ENCODE assay signal across 8 cellular contexts in the genomic region with DNA sequence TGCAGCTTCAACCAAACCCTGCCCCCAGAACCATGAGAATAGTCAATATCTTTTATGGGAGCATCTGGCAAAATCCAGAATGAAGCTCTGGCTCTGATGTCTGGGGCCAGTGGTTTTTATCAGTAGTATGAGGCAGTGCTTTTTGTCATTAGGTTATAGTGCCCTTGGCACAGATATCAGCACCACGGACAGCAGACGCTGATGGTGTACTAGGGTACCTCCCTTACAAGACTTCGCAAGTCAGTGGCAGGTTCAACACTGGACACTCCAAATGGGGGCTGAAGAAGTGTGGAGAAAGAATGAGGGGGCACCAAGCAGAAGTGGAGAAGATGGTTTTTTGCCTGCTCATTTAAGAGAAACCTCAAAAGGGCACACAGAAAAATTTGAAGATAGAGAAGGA.
DNase-seq lines count a peak whose midpoint lies in the region; ATAC-seq and TF ChIP-seq lines count a peak whose summit lies in the region.

No MANE protein-coding gene starts in this region.

- POLR2A ChIA-PET in naive thymus-derived CD4-positive, alpha-beta T cell (lab: Charles Lee), result no interaction called here

- H3K9me3 Mint-ChIP-seq in naive thymus-derived CD4-positive, alpha-beta T cell, result peaks cover 0 to 9% (median 2%) of the 10 kb centered on the region in 11 donors

- no peak for TF ChIP-seq EP300 in sigmoid colon (IDR thresholded peaks at IDR 0.05)

- CTCF ChIA-PET in naive thymus-derived CD4-positive, alpha-beta T cell (lab: Charles Lee), result interaction anchor here (1.5 kb wide), 1 partner anchor 22 kb away, joined by 3 read pairs; no protein-coding TSS in a partner anchor

- H3K4me3 ChIP-seq in adipocyte (ENCODE audit: low read length) (no peak overlapping the region), mesenchymal stem cell (ENCODE audit: insufficient read depth in 1 of 2, low read depth in 1 of 2, low read length in 2 of 2) (no peak overlapping the region), sigmoid colon (no peak overlapping the region)
- H3K4me3 ChIP-seq in naive thymus-derived CD4-positive, alpha-beta T cell (ENCODE audit: low read length), result no peak overlapping the region

- H3K27me3 ChIP-seq in adipocyte (replicated peaks; ENCODE audit: control insufficient read depth, insufficient read depth, low read length) (no peaks in the 10 kb centered on the region), mesenchymal stem cell (ENCODE audit: control insufficient read depth in 1 of 2, insufficient read depth in 1 of 2, low read length in 2 of 2) (peaks cover 0 to 9% of the 10 kb centered on the region in 2 experiments), sigmoid colon (no peaks in the 10 kb centered on the region)
- no peaks in the 10 kb centered on the region for H3K27me3 ChIP-seq in naive thymus-derived CD4-positive, alpha-beta T cell (ENCODE audit: control insufficient read depth in 2 of 2, insufficient read depth in 2 of 2, low read length in 2 of 2)

- intact Hi-C loops in sigmoid colon (cut with DNase I), result no loop called here
- intact Hi-C loops in naive thymus-derived CD4-positive, alpha-beta T cell (cut with micrococcal nuclease), result no loop called here

- H3K36me3 Mint-ChIP-seq in naive thymus-derived CD4-positive, alpha-beta T cell, result no peaks in the 10 kb centered on the region

- H2BK5ac ChIP-seq in mesenchymal stem cell (ENCODE audit: low read depth, low read length, poor library complexity, severe bottlenecking), result no peak overlapping the region

- ATAC-seq in HG03442 (IDR thresholded peaks at IDR 0.05; ENCODE audit: unreplicated experiment) (peak; percentile 71), GM21825 (IDR thresholded peaks at IDR 0.05; ENCODE audit: unreplicated experiment) (no peak)
- no peak for ATAC-seq in naive thymus-derived CD4-positive, alpha-beta T cell

- H2AFZ ChIP-seq in mesenchymal stem cell (ENCODE audit: low read depth, low read length), result no peak overlapping the region

- H3K4me2 ChIP-seq in mesenchymal stem cell (ENCODE audit: low read length, poor library complexity, severe bottlenecking), result no peak overlapping the region

- H3K9me3 ChIP-seq in adipocyte (ENCODE audit: control insufficient read depth, low read length) (no peaks in the 10 kb centered on the region), mesenchymal stem cell (ENCODE audit: control insufficient read depth, low read length) (no peaks in the 10 kb centered on the region), sigmoid colon (no peaks in the 10 kb centered on the region)
- H3K9me3 ChIP-seq in naive thymus-derived CD4-positive, alpha-beta T cell (ENCODE audit: control insufficient read depth in 2 of 3, low read length in 3 of 3), result no peaks in the 10 kb centered on the region

- no peak overlapping the region for H2BK15ac ChIP-seq in mesenchymal stem cell (ENCODE audit: low read depth, poor library complexity, severe bottlenecking)

- H3K18ac ChIP-seq in mesenchymal stem cell (ENCODE audit: low read depth in 1 of 2, low read length in 2 of 2), result no peak overlapping the region

- H3K27me3 Mint-ChIP-seq in naive thymus-derived CD4-positive, alpha-beta T cell, result peaks cover 0 to 15% (median 4%) of the 10 kb centered on the region in 5 donors

- no peak overlapping the region for H3K4ac ChIP-seq in mesenchymal stem cell (ENCODE audit: low read depth in 1 of 2, low read length in 2 of 2)

- no peak for TF ChIP-seq POLR2A in sigmoid colon (IDR thresholded peaks at IDR 0.05)

- H4K91ac ChIP-seq in mesenchymal stem cell (ENCODE audit: low read length), result no peak overlapping the region

- H3K9ac ChIP-seq in adipocyte (ENCODE audit: low read length) (no peak overlapping the region), mesenchymal stem cell (ENCODE audit: low read length) (no peak overlapping the region)

- H3K4me3 Mint-ChIP-seq in naive thymus-derived CD4-positive, alpha-beta T cell, result no peak overlapping the region

- no peaks in the 10 kb centered on the region for H3K36me3 ChIP-seq in adipocyte (ENCODE audit: control insufficient read depth, insufficient read depth, low read length, severe bottlenecking)
- H3K36me3 ChIP-seq in mesenchymal stem cell (ENCODE audit: control insufficient read depth in 1 of 2, insufficient read depth in 2 of 2, low read depth in 1 of 2, low read length in 2 of 2), result no peaks in the 10 kb centered on the region
- H3K36me3 ChIP-seq in sigmoid colon, result no peaks in the 10 kb centered on the region
- H3K36me3 ChIP-seq in naive thymus-derived CD4-positive, alpha-beta T cell (ENCODE audit: control insufficient read depth in 2 of 3, insufficient read depth in 3 of 3, low read length in 3 of 3), result no peaks in the 10 kb centered on the region

- H2AK5ac ChIP-seq in mesenchymal stem cell (ENCODE audit: low read length, severe bottlenecking), result no peak overlapping the region

- DNase-seq in GM19240 (ENCODE audit: insufficient read length, low spot score) (peak; percentile 4), adipocyte (ENCODE audit: low read depth) (peak; percentile 63), mesenchymal stem cell (peak; percentile 65), NCI-H146 (lab: John Stamatoyannopoulos, UW) (no peak), sigmoid colon (no peak)
- no peak for DNase-seq in naive thymus-derived CD4-positive, alpha-beta T cell

- no peak overlapping the region for H3K27ac ChIP-seq in mesenchymal stem cell (ENCODE audit: low read length, poor library complexity, severe bottlenecking)
- no peak overlapping the region for H3K27ac ChIP-seq in sigmoid colon
- H3K27ac ChIP-seq in naive thymus-derived CD4-positive, alpha-beta T cell (ENCODE audit: low read depth, low read length), result no peak overlapping the region

- no peak overlapping the region for H3K14ac ChIP-seq in mesenchymal stem cell (ENCODE audit: low read length in 2 of 2)

- WGBS in mesenchymal stem cell, result 14% methylated on average over 3 of the region's 3 CpGs
- 20 to 23% methylated on average over 3 of the region's 3 CpGs for WGBS in sigmoid colon, 2 donors

- no peak overlapping the region for H3K23ac ChIP-seq in mesenchymal stem cell (ENCODE audit: low read length in 2 of 2)

- no peak overlapping the region for H2BK12ac ChIP-seq in mesenchymal stem cell (ENCODE audit: low read length in 2 of 2)

- no peak for TF ChIP-seq CTCF in sigmoid colon (IDR thresholded peaks at IDR 0.05)

- H3K4me1 Mint-ChIP-seq in naive thymus-derived CD4-positive, alpha-beta T cell, result no peaks in the 10 kb centered on the region

- H3K4me1 ChIP-seq in adipocyte (ENCODE audit: control insufficient read depth, insufficient read depth, low read length) (no peaks in the 10 kb centered on the region), mesenchymal stem cell (ENCODE audit: control insufficient read depth, insufficient read depth, low read depth, low read length) (peaks cover 4% of the 10 kb centered on the region), sigmoid colon (no peaks in the 10 kb centered on the region)
- H3K4me1 ChIP-seq in naive thymus-derived CD4-positive, alpha-beta T cell (ENCODE audit: control insufficient read depth in 2 of 2, insufficient read depth in 2 of 2, low read length in 2 of 2), result no peaks in the 10 kb centered on the region

- H3K27ac Mint-ChIP-seq in naive thymus-derived CD4-positive, alpha-beta T cell, result no peak overlapping the region

- H4K8ac ChIP-seq in mesenchymal stem cell (ENCODE audit: low read length), result no peak overlapping the region

- no peak overlapping the region for H2BK120ac ChIP-seq in mesenchymal stem cell (ENCODE audit: low read depth, low read length)

- H3K79me1 ChIP-seq in mesenchymal stem cell (replicated peaks; ENCODE audit: low read length, poor library complexity, severe bottlenecking), result no peaks in the 10 kb centered on the region

Comparison
In these comparisons a context has a peak if more than half of its experiments do, and no peak if none do; other contexts are left out.
1. DNase-seq: peak in GM19240 (single experiment), adipocyte (single experiment) and mesenchymal stem cell (single experiment); none in NCI-H146 (single experiment), sigmoid colon (single experiment) and naive thymus-derived CD4-positive, alpha-beta T cell (0 of 9).